19 cellular contexts compared by ENCODE assay signal in the genomic region with DNA sequence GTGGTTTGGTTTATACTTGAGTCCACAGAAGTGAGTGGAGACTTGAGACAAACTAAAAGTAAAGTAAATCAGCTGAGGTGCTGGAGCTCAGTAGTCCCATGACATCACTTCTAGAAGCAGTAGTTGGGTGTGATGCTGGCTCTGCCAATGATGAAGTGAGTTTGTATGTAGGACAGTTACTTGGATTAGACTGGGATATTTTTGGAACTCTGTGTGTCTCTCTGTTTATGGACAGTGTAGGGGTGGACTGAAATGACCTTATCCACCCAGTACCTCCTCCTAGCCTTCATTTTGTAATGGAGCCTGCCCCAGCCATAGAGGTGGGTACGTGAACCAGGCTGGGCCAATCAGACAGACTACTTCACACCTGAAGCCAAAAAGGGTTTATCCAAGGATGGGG. TPM values are rescaled to one million over a fixed set of nuclear protein-coding genes. Genes with fewer than 3 reads are reported as not detected.
DNase-seq lines count a peak whose midpoint lies in the region; ATAC-seq and TF ChIP-seq lines count a peak whose summit lies in the region.
"Had no signal": no experiment of that assay in that cellular context is flagged by ENCODE, and none has a peak within 500 bp of the region (broad histone marks: within the 10 kb centered on the region; RNA-seq: fewer than 3 reads in every experiment).

No MANE protein-coding gene starts in this region.

- H3K14ac ChIP-seq in trophoblast cell (ENCODE audit: low read length) = no peak overlapping the region

- intact Hi-C loops in Right ventricle myocardium inferior (cut with DNase I) (no loop called here), cardiac septum (cut with DNase I) (no loop called here), gastrocnemius medialis (cut with DNase I; ENCODE audit: low total_unique reads) (loop anchor here (10.0 kb wide), 1 partner anchor 139 kb away; no protein-coding TSS in a partner anchor)

- DNase-seq in Right ventricle myocardium inferior (ENCODE audit: missing footprints) (no peak), cardiac septum (ENCODE audit: low spot score) (no peak), right atrium auricular region (ENCODE audit: low spot score) (no peak), gastrocnemius medialis (peak in 1 of 2 donors; percentile 6), caudate nucleus (lab: John Stamatoyannopoulos, UW) (no peak), trophoblast cell (no peak)
- DNase-seq: AML-193; CD4-positive, alpha-beta memory T cell; DMS153; DMS79; GDM1; HFFc6 had no signal

- H3K9me3 ChIP-seq in right atrium auricular region (peaks cover 0 to 7% of the 10 kb centered on the region in 2 donors), gastrocnemius medialis (no peaks in the 10 kb centered on the region), trophoblast cell (ENCODE audit: insufficient read depth, low read depth, low read length) (no peaks in the 10 kb centered on the region), gastroesophageal sphincter (no peaks in the 10 kb centered on the region)
- H3K9me3 ChIP-seq: A549 had no signal

- H3K27me3 ChIP-seq in right atrium auricular region (no peaks in the 10 kb centered on the region), gastrocnemius medialis (no peaks in the 10 kb centered on the region), trophoblast cell (ENCODE audit: insufficient read depth, low read length) (no peaks in the 10 kb centered on the region), gastroesophageal sphincter (no peaks in the 10 kb centered on the region)

- H3K9ac ChIP-seq in trophoblast cell (ENCODE audit: low read length) = no peak overlapping the region

- H3K27ac ChIP-seq in right atrium auricular region = peak overlapping the region; percentile 8 to 51
- peak overlapping the region in 2 of 4 donors; percentile 25 to 63 for H3K27ac ChIP-seq in gastrocnemius medialis
- no peak overlapping the region for H3K27ac ChIP-seq in caudate nucleus (ENCODE audit: low read depth, low read length)
- no peak overlapping the region for H3K27ac ChIP-seq in trophoblast cell (ENCODE audit: low read depth, low read length)
- no peak overlapping the region for H3K27ac ChIP-seq in gastroesophageal sphincter
- H3K27ac ChIP-seq: 22Rv1, A549, C4-2B, HL-60 had no signal

- no peak for TF ChIP-seq EP300 in gastroesophageal sphincter (IDR thresholded peaks at IDR 0.05)

- H3K36me3 ChIP-seq in right atrium auricular region = no peaks in the 10 kb centered on the region
- H3K36me3 ChIP-seq in gastrocnemius medialis = no peaks in the 10 kb centered on the region
- H3K36me3 ChIP-seq in trophoblast cell (ENCODE audit: control insufficient read depth in 1 of 2, insufficient read depth in 2 of 2, low read length in 2 of 2) = no peaks in the 10 kb centered on the region
- H3K36me3 ChIP-seq in gastroesophageal sphincter = no peaks in the 10 kb centered on the region

- H2AK5ac ChIP-seq in trophoblast cell (ENCODE audit: low read length) = no peak overlapping the region

- H2BK12ac ChIP-seq in trophoblast cell (ENCODE audit: low read length) = no peak overlapping the region

- no peak for TF ChIP-seq CTCF in right atrium auricular region (IDR thresholded peaks at IDR 0.05)
- no peak for TF ChIP-seq CTCF in gastrocnemius medialis (IDR thresholded peaks at IDR 0.05 in 4 of 5, conservative IDR thresholded peaks at IDR 0.05 in 1 of 5)
- TF ChIP-seq CTCF in gastroesophageal sphincter (IDR thresholded peaks at IDR 0.05) = no peak

- H2AFZ ChIP-seq in trophoblast cell (ENCODE audit: insufficient read depth, low read length, poor library complexity) = no peak overlapping the region
- H2AFZ ChIP-seq: GM23338 had no signal

- no peak overlapping the region for H3K18ac ChIP-seq in trophoblast cell (ENCODE audit: low read length)

- H4K12ac ChIP-seq in trophoblast cell (ENCODE audit: low read depth, low read length) = no peak overlapping the region

- H3K23ac ChIP-seq in trophoblast cell (ENCODE audit: low read length) = no peak overlapping the region

- no peak overlapping the region for H3K4ac ChIP-seq in trophoblast cell (ENCODE audit: low read depth, low read length)

- no peaks in the 10 kb centered on the region for H3K79me2 ChIP-seq in trophoblast cell (ENCODE audit: control insufficient read depth, insufficient read depth, low read length, poor library complexity)

- H3K79me1 ChIP-seq in trophoblast cell (ENCODE audit: low read length) = no peaks in the 10 kb centered on the region

- no peak for TF ChIP-seq POLR2A in gastrocnemius medialis (IDR thresholded peaks at IDR 0.05)
- TF ChIP-seq POLR2A in gastroesophageal sphincter (IDR thresholded peaks at IDR 0.05) = no peak

- H3K4me1 ChIP-seq in right atrium auricular region = peaks cover 0 to 4% of the 10 kb centered on the region in 2 donors
- peaks cover 0 to 15% of the 10 kb centered on the region in 2 donors for H3K4me1 ChIP-seq in gastrocnemius medialis
- H3K4me1 ChIP-seq in trophoblast cell (ENCODE audit: control insufficient read depth in 1 of 2, insufficient read depth in 2 of 2, low read length in 2 of 2) = no peaks in the 10 kb centered on the region
- no peaks in the 10 kb centered on the region for H3K4me1 ChIP-seq in gastroesophageal sphincter
- H3K4me1 ChIP-seq: A549 had no signal

- H3K4me2 ChIP-seq in trophoblast cell (ENCODE audit: low read length) = no peak overlapping the region
- H3K4me2 ChIP-seq: A549, GM23338 had no signal

- H2BK120ac ChIP-seq in trophoblast cell (ENCODE audit: insufficient read depth, low read length, poor library complexity) = no peak overlapping the region

- no peak overlapping the region for H4K8ac ChIP-seq in trophoblast cell (ENCODE audit: low read depth, low read length)

- no peak overlapping the region for H2BK5ac ChIP-seq in trophoblast cell (ENCODE audit: low read depth, low read length, poor library complexity)

- no peak overlapping the region for H4K91ac ChIP-seq in trophoblast cell (ENCODE audit: low read depth, low read length)

- peak; percentile 88 for ATAC-seq in Right ventricle myocardium inferior
- peak; percentile 46 to 95 for ATAC-seq in gastrocnemius medialis
- no peak for ATAC-seq in gastroesophageal sphincter
- ATAC-seq: A549, GM23338, HCT116 had no signal

- WGBS in trophoblast cell (ENCODE audit: extremely low coverage, insufficient coverage, insufficient read length) = no CpG with 5 or more reads among the region's 1 CpG
- WGBS in gastroesophageal sphincter (ENCODE audit: low coverage in 1 of 2), 2 donors = 100% methylated on average over 1 of the region's 1 CpG; no CpG with 5 or more reads in 1 of the 2 donors

- H3K4me3 ChIP-seq in right atrium auricular region (no peak overlapping the region), gastrocnemius medialis (no peak overlapping the region), trophoblast cell (ENCODE audit: low read depth, low read length) (no peak overlapping the region), gastroesophageal sphincter (no peak overlapping the region)
- H3K4me3 ChIP-seq: A549, GM23338 had no signal

- in situ Hi-C loops in gastrocnemius medialis (cut with MboI; ENCODE audit: low sequenced_read_pairs in 4 of 4) = no loop called here

RNA-seq across cellular contexts. Expression of gene POLR1D, which starts 52.2 kb away (rescaled TPM):
- total RNA-seq in Right ventricle myocardium inferior = 89.1 TPM
- total RNA-seq in cardiac septum = 80.6 TPM
- total RNA-seq in right atrium auricular region = 10 to 100 TPM; 75.6 to 89.3 TPM
- total RNA-seq in gastrocnemius medialis = 100 to 1,000 TPM; 104 to 159 (median 142) TPM
- polyA plus RNA-seq in trophoblast cell (2013) = 173 and 176 TPM in 2 replicates
- total RNA-seq in gastroesophageal sphincter = 100 to 1,000 TPM; 115 to 137 (median 133) TPM

RNA-seq across cellular contexts. Expression of gene LNX2, which starts 53.6 kb away (rescaled TPM):
- 11.4 TPM for total RNA-seq in Right ventricle myocardium inferior
- total RNA-seq in cardiac septum = 15.8 TPM
- total RNA-seq in right atrium auricular region = 10 to 100 TPM; 13.0 to 15.2 TPM
- total RNA-seq in gastrocnemius medialis = 1 to 10 TPM; 5.0 to 7.1 (median 6.2) TPM
- polyA plus RNA-seq in trophoblast cell (2013) = 7.8 and 7.9 TPM in 2 replicates
- total RNA-seq in gastroesophageal sphincter = 10 to 100 TPM; 10.6 to 16.0 (median 14.0) TPM

Comparison
In these comparisons a context has a peak if more than half of its experiments do, and no peak if none do; other contexts are left out.
1. H3K27ac ChIP-seq: peak in right atrium auricular region (2 of 2); none in caudate nucleus (single experiment), trophoblast cell (single experiment) and gastroesophageal sphincter (0 of 4).